ENCODE assay signal across 17 cellular contexts in the genomic region with DNA sequence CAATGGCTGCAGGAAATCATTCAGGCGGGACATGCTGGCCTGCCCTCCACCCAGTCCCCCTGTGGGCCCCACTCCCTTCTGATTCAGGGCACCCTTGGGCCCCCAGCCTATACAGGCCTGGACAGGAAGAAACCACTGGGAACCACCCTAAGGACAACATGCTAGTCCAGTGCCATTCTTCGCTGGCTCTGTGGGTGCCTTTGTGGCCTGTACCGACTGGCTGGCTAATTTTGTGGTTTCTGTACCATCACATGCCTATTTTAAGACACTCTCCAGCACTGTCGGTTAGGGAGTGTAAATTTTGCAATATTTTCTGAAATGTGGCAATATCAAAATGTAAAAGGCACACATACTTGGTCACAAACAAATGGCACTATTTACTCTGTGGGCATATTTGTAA.
DNase-seq lines count a peak whose midpoint lies in the region; TF ChIP-seq lines count a peak whose summit lies in the region.
"Had no signal": no experiment of that assay in that cellular context is flagged by ENCODE, and none has a peak within 500 bp of the region (broad histone marks: within the 10 kb centered on the region; RNA-seq: fewer than 3 reads in every experiment).

No MANE protein-coding gene starts in this region.

- H3K27ac ChIP-seq in epithelial cell of prostate (peak overlapping the region; percentile 4), ovary (no peak overlapping the region), right atrium auricular region (no peak overlapping the region)
- H3K27ac ChIP-seq: neutrophil, right lobe of liver had no signal

- TF ChIP-seq CTCF in ovary (IDR thresholded peaks at IDR 0.05) (no peak), right atrium auricular region (IDR thresholded peaks at IDR 0.05) (no peak)

- no peak overlapping the region for H3K4me3 ChIP-seq in ovary
- no peak overlapping the region for H3K4me3 ChIP-seq in right atrium auricular region
- H3K4me3 ChIP-seq: right lobe of liver had no signal

- H3K4me1 ChIP-seq in ovary (ENCODE audit: insufficient read depth) (no peaks in the 10 kb centered on the region), right atrium auricular region (peaks cover 0 to 18% of the 10 kb centered on the region in 2 donors)
- H3K4me1 ChIP-seq: Caco-2 had no signal

- TF ChIP-seq POLR2A in ovary (IDR thresholded peaks at IDR 0.05): no peak

- WGBS in ovary, 3 donors: 77 to 82% (median 80%) methylated on average over 4 of the region's 4 CpGs

- TF ChIP-seq EP300 in ovary (IDR thresholded peaks at IDR 0.05): no peak

- intact Hi-C loops in ovary (cut with DNase I): no loop called here
- intact Hi-C loops in cardiac septum (cut with DNase I): no loop called here

- H3K27me3 ChIP-seq in ovary (no peaks in the 10 kb centered on the region), right atrium auricular region (peaks cover 20 to 26% of the 10 kb centered on the region in 2 donors)

- H3K9me3 ChIP-seq in ovary: no peaks in the 10 kb centered on the region
- H3K9me3 ChIP-seq in right atrium auricular region: no peaks in the 10 kb centered on the region
- H3K9me3 ChIP-seq: Caco-2, neutrophil, right lobe of liver had no signal

- DNase-seq in A172 (ENCODE audit: low spot score) (peak; percentile 31), LHCN-M2 (ENCODE audit: low read depth) (peak; percentile 29), SKM-1 (lab: John Stamatoyannopoulos, UW; ENCODE audit: unreplicated experiment) (peak; percentile 89), epithelial cell of prostate (ENCODE audit: low read depth, low spot score) (no peak), ovary (no peak), right atrium auricular region (ENCODE audit: low spot score) (no peak), cardiac septum (ENCODE audit: low spot score) (no peak)
- DNase-seq in activated effector memory CD4-positive, alpha-beta T cell treated with anti-CD3 and anti-CD28 coated beads, Interleukin-2, amount 50 U/mL, for 16 hours: no peak
- DNase-seq: activated CD4-positive, alpha-beta T cell treated with anti-CD3 and anti-CD28 coated beads for 4 hours; activated T-cell treated with anti-CD3 and anti-CD28 coated beads, Interleukin-2, amount 50 U/mL, for 24 hours; Caco-2; NCI-H1105 treated with DMSO at 0.1 percent for 48 hours; right lobe of liver; stimulated activated CD4-positive, alpha-beta T cell treated with anti-CD3 and anti-CD28 coated beads, Interleukin-4, amount 100 ng/mL, for 1 hour; T-helper 17 cell; trophoblast cell had no signal

- H3K36me3 ChIP-seq in ovary (no peaks in the 10 kb centered on the region), right atrium auricular region (no peaks in the 10 kb centered on the region)
- H3K36me3 ChIP-seq: neutrophil, right lobe of liver had no signal

Comparison
In these comparisons a context has a peak if more than half of its experiments do, and no peak if none do; other contexts are left out.
1. DNase-seq: peak in A172 (single experiment), LHCN-M2 (single experiment) and SKM-1 (single experiment); none in epithelial cell of prostate (single experiment), activated effector memory CD4-positive, alpha-beta T cell treated with anti-CD3 and anti-CD28 coated beads, Interleukin-2, amount 50 U/mL, for 16 hours (single experiment), ovary (0 of 5), right atrium auricular region (single experiment) and cardiac septum (single experiment).